Comparison of ENCODE assay signal across 23 cellular contexts in the genomic region with DNA sequence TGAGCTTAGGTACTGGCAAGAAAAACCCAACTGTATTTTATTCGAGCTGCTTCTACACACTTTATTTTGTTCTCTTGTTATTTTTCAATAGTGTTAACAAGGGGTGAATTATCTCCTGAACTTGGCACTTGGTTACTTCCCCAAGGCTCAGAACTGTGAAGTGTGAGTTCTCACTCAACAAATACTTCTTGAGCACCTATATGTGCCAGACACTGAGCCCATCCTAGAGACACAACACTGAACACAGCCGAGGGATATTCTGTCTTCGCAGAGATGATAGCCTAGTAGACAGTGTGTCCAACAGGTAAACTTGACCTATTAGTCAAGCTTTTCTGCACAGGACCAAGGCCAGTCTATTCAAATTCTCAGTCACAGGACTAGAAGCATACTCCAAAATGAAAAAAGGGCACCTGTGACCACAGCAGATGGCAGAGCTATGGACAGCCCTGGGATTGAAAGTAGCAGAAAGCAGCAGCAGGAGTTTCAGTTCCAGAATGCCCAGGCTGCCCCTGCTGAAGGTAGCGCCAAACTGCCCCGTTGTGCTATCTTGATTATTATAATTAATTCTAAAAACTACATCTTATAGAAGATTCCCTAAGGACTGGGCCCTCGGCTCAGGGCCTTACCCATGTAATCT.
DNase-seq lines count a peak whose midpoint lies in the region; ATAC-seq, FAIRE-seq and TF ChIP-seq lines count a peak whose summit lies in the region.
"Had no signal": no experiment of that assay in that cellular context is flagged by ENCODE, and none has a peak within 500 bp of the region (broad histone marks: within the 10 kb centered on the region; RNA-seq: fewer than 3 reads in every experiment).

No MANE protein-coding gene starts in this region.

- H3K4me3 Mint-ChIP-seq in activated naive CD4-positive, alpha-beta T cell treated with anti-CD3 and anti-CD28 coated beads, Interleukin-2, amount 10 ng/mL, durations not matched to agents 7 days and 5 days = no peak overlapping the region
- H3K4me3 Mint-ChIP-seq: B cell; CD8-positive, alpha-beta T cell; GM23338; H9 had no signal

- ATAC-seq in K562 = no peak
- ATAC-seq: CD8-positive, alpha-beta T cell; GM23338 had no signal

- peaks cover 62% of the 10 kb centered on the region for H3K9me3 Mint-ChIP-seq in activated naive CD4-positive, alpha-beta T cell treated with anti-CD3 and anti-CD28 coated beads, Interleukin-2, amount 10 ng/mL, durations not matched to agents 7 days and 5 days
- H3K9me3 Mint-ChIP-seq: GM23338 had no signal

- H3K4me2 ChIP-seq in OCI-LY3 (ENCODE audit: low read length) (no peak overlapping the region), K562 (ENCODE audit: insufficient read depth, low read length) (no peak overlapping the region)
- H3K4me2 ChIP-seq: BLaER1, GM23338 had no signal

- no peak overlapping the region for H3K9ac ChIP-seq in OCI-LY3 (ENCODE audit: low read length)
- H3K9ac ChIP-seq in K562 (ENCODE audit: insufficient read depth in 1 of 2, low read depth in 2 of 2, low read length in 2 of 2) = no peak overlapping the region
- H3K9ac ChIP-seq: BLaER1 had no signal

- no peaks in the 10 kb centered on the region for H3K27me3 ChIP-seq in left ventricle myocardium inferior (ENCODE audit: low read depth)
- no peaks in the 10 kb centered on the region for H3K27me3 ChIP-seq in OCI-LY3 (ENCODE audit: low read depth, low read length)
- peaks cover 2 to 6% of the 10 kb centered on the region in 2 experiments; a peak in 1 of 5 replicates for H3K27me3 ChIP-seq in K562 (ENCODE audit: control insufficient read depth in 2 of 2, insufficient read depth in 2 of 2, low read length in 2 of 2)
- H3K27me3 ChIP-seq: BLaER1 had no signal

- H3K4me1 ChIP-seq in left ventricle myocardium inferior (peaks cover 10% of the 10 kb centered on the region), OCI-LY3 (ENCODE audit: low read length) (peaks cover 28% of the 10 kb centered on the region), K562 (replicated peaks in 1 of 2; ENCODE audit: control insufficient read depth in 2 of 2, insufficient read depth in 2 of 2, low read length in 2 of 2) (no peaks in the 10 kb centered on the region; a peak in 1 of 5 replicates)
- H3K4me1 ChIP-seq: BLaER1 had no signal

- no peak for TF ChIP-seq CTCF in left ventricle myocardium inferior (IDR thresholded peaks at IDR 0.05; ENCODE audit: borderline replicate concordance)
- no peak for TF ChIP-seq CTCF in OCI-LY3 (IDR thresholded peaks at IDR 0.05; ENCODE audit: low read depth, low read length)
- no peak for TF ChIP-seq CTCF in K562 (IDR thresholded peaks at IDR 0.05 in 2 of 3, conservative IDR thresholded peaks at IDR 0.05 in 1 of 3; ENCODE audit: insufficient read depth in 2 of 3, low read depth in 1 of 3, low read length in 3 of 3)

- H3K36me3 Mint-ChIP-seq in activated naive CD4-positive, alpha-beta T cell treated with anti-CD3 and anti-CD28 coated beads, Interleukin-2, amount 10 ng/mL, durations not matched to agents 7 days and 5 days = peaks cover 63% of the 10 kb centered on the region

- no peak for FAIRE-seq in K562 (lab: Jason Lieb, UNC)
- FAIRE-seq: A204.1, GM12891, GM18507 had no signal

- H4K20me1 ChIP-seq in OCI-LY3 (ENCODE audit: insufficient read depth, low read length) = no peaks in the 10 kb centered on the region
- no peaks in the 10 kb centered on the region for H4K20me1 ChIP-seq in K562 (replicated peaks; ENCODE audit: control insufficient read depth, insufficient read depth, low read length)
- H4K20me1 ChIP-seq: BLaER1 had no signal

- TF ChIP-seq EP300 in K562 (IDR thresholded peaks at IDR 0.05; ENCODE audit: low read length) = no peak

- no peaks in the 10 kb centered on the region for H3K79me2 ChIP-seq in OCI-LY3 (ENCODE audit: low read length)
- no peaks in the 10 kb centered on the region for H3K79me2 ChIP-seq in K562 (ENCODE audit: control insufficient read depth, insufficient read depth, low read length)

- peaks cover 31% of the 10 kb centered on the region for H3K4me1 Mint-ChIP-seq in activated naive CD4-positive, alpha-beta T cell treated with anti-CD3 and anti-CD28 coated beads, Interleukin-2, amount 10 ng/mL, durations not matched to agents 7 days and 5 days
- H3K4me1 Mint-ChIP-seq: GM23338, H9 had no signal

- WGBS in K562 (ENCODE audit: insufficient coverage, low coverage, missing lambda C conversion rate) = 24% methylated on average over 6 of the region's 6 CpGs

- no peak for TF ChIP-seq RAD21 in K562 (CRISPR knock-in tag; conservative IDR thresholded peaks at IDR 0.05 in 1 of 2, IDR thresholded peaks at IDR 0.05 in 1 of 2)

- CTCF ChIA-PET in K562 (lab: Yijun Ruan, JAX; ENCODE audit: low intra/inter-chr PET ratio) (no interaction called here), HEK293T (lab: Yijun Ruan, JAX) (no interaction called here)
- CTCF ChIA-PET in activated naive CD4-positive, alpha-beta T cell treated with anti-CD3 and anti-CD28 coated beads, Interleukin-2, amount 10 ng/mL, durations not matched to agents 7 days and 5 days (lab: Charles Lee) = no interaction called here

- H3K36me3 ChIP-seq in left ventricle myocardium inferior = no peaks in the 10 kb centered on the region
- H3K36me3 ChIP-seq in OCI-LY3 (replicated peaks; ENCODE audit: low read depth, low read length) = peaks cover 11% of the 10 kb centered on the region
- no peaks in the 10 kb centered on the region for H3K36me3 ChIP-seq in K562 (ENCODE audit: control insufficient read depth, insufficient read depth, low read length)
- H3K36me3 ChIP-seq: BLaER1 had no signal

- BruUV-seq in K562 (replicated peaks; lab: Mats Ljungman, UMichigan) = no TSS peak

- no peak for TF ChIP-seq POLR2A in K562 (conservative IDR thresholded peaks at IDR 0.05)

- POLR2A ChIA-PET in K562 (lab: Yijun Ruan, JAX) (interaction anchor here (0.9 to 1.1 kb wide), 3 partner anchors 14 to 20 kb away, joined by 3 read pairs; no protein-coding TSS in a partner anchor), HEK293T (lab: Yijun Ruan, JAX) (no interaction called here)

- in situ Hi-C loops in K562 (cut with MboI) = no loop called here

- DNase-seq in cardiac septum (ENCODE audit: low spot score) (peak; percentile 19), left ventricle myocardium inferior (no peak), K562 (ENCODE audit: extremely low read depth in 1 of 4, low spot score in 3 of 4) (no peak), foreskin melanocyte (no peak), NCI-H1417 (lab: John Stamatoyannopoulos, UW) (no peak), HEK293T (ENCODE audit: extremely low spot score) (no peak)
- DNase-seq in activated naive CD4-positive, alpha-beta T cell treated with anti-CD3 and anti-CD28 coated beads, Interleukin-2, amount 10 ng/mL, durations not matched to agents 7 days and 5 days = no peak
- DNase-seq: Caco-2; CD4-positive, CD25-positive, alpha-beta regulatory T cell; CD8-positive, alpha-beta T cell; DMS153; DND-41; GDM1; H9 had no signal

- no peaks in the 10 kb centered on the region for H3K9me1 ChIP-seq in K562 (ENCODE audit: control insufficient read depth, insufficient read depth, low read length)

- peaks cover 28% of the 10 kb centered on the region for H3K9me3 ChIP-seq in left ventricle myocardium inferior (replicated peaks)
- peaks cover 16% of the 10 kb centered on the region; the same call in 1 of the 2 replicates for H3K9me3 ChIP-seq in OCI-LY3 (ENCODE audit: insufficient read depth, low read length)
- H3K9me3 ChIP-seq in K562 (replicated peaks; ENCODE audit: control insufficient read depth, insufficient read depth, low read depth, low read length) = no peaks in the 10 kb centered on the region
- H3K9me3 ChIP-seq: Caco-2 had no signal

- no peak overlapping the region for H3K27ac ChIP-seq in left ventricle myocardium inferior (replicated peaks)
- peak overlapping the region; percentile 28; the same call in 1 of the 2 replicates for H3K27ac ChIP-seq in OCI-LY3 (ENCODE audit: low read length)
- H3K27ac ChIP-seq in K562 (ENCODE audit: extremely low read depth, low read depth, low read length) = no peak overlapping the region
- H3K27ac ChIP-seq: 22Rv1, BLaER1, C4-2B had no signal

- H3K4me3 ChIP-seq in left ventricle myocardium inferior = no peak overlapping the region
- H3K4me3 ChIP-seq in OCI-LY3 (ENCODE audit: low read length) = no peak overlapping the region
- H3K4me3 ChIP-seq in K562 = no peak overlapping the region
- H3K4me3 ChIP-seq: BLaER1, GM23338 had no signal

- no peak overlapping the region for H2AFZ ChIP-seq in OCI-LY3 (ENCODE audit: low read depth, low read length)
- no peak overlapping the region for H2AFZ ChIP-seq in K562 (ENCODE audit: low read depth, low read length)
- H2AFZ ChIP-seq: GM23338 had no signal

- H3K27me3 Mint-ChIP-seq in activated naive CD4-positive, alpha-beta T cell treated with anti-CD3 and anti-CD28 coated beads, Interleukin-2, amount 10 ng/mL, durations not matched to agents 7 days and 5 days = no peaks in the 10 kb centered on the region
- H3K27me3 Mint-ChIP-seq: B cell; CD4-positive, CD25-positive, alpha-beta regulatory T cell had no signal

- intact Hi-C loops in cardiac septum (cut with DNase I) = no loop called here
- intact Hi-C loops in left ventricle myocardium inferior (cut with micrococcal nuclease) = no loop called here
- intact Hi-C loops in K562 (cut with micrococcal nuclease) = no loop called here

- H3K27ac Mint-ChIP-seq in activated naive CD4-positive, alpha-beta T cell treated with anti-CD3 and anti-CD28 coated beads, Interleukin-2, amount 10 ng/mL, durations not matched to agents 7 days and 5 days = no peak overlapping the region
- H3K27ac Mint-ChIP-seq: B cell; CD4-positive, CD25-positive, alpha-beta regulatory T cell; CD8-positive, alpha-beta T cell; GM23338; H9 had no signal

TF ChIP-seq in K562, 482 proteins besides CTCF, POLR2A, EP300 and RAD21:
- TF ChIP-seq ZNF274 (IDR thresholded peaks at IDR 0.05; ENCODE audit: borderline replicate concordance, low read depth, low read length) = peak; percentile 44; the same call in 1 of the 2 replicates
- no peak for TF ChIP-seq ZFP1 (CRISPR knock-in tag; IDR thresholded peaks at IDR 0.05)

TF ChIP-seq in HEK293T, 16 proteins besides CTCF, POLR2A, EP300 and RAD21:
- no peak for TF ChIP-seq SUZ12 (IDR thresholded peaks at IDR 0.05)
- no peak for TF ChIP-seq SP1 (IDR thresholded peaks at IDR 0.05)
- TF ChIP-seq L3MBTL2 (conservative IDR thresholded peaks at IDR 0.05) = no peak
- TF ChIP-seq BHLHE40 (IDR thresholded peaks at IDR 0.05; ENCODE audit: borderline replicate concordance) = no peak
- no peak for TF ChIP-seq FOXM1 (IDR thresholded peaks at IDR 0.05; ENCODE audit: borderline replicate concordance)
- TF ChIP-seq ZNF384 (IDR thresholded peaks at IDR 0.05) = no peak
